In genomic region chr11:65833297-65834030, GRCh38 we compare ENCODE assay signal across 8 cellular contexts. TPM values are rescaled to one million over a fixed set of nuclear protein-coding genes. Genes with fewer than 3 reads are reported as not detected.
DNase-seq lines count a peak whose midpoint lies in the region; ATAC-seq and TF ChIP-seq lines count a peak whose summit lies in the region.

TSS of gene SNX32 (plus strand) at chr11:65833963. CDS start at chr11:65834066, 103 bp downstream.

- no peaks in the 10 kb centered on the region for H3K9me3 ChIP-seq in neutrophil

- no peaks in the 10 kb centered on the region for H3K36me3 ChIP-seq in neutrophil

- CTCF ChIA-PET in RWPE1 (lab: Yijun Ruan, JAX), result interaction anchor here (0.6 to 0.7 kb wide), 2 partner anchors 122 to 1150 kb away, joined by 3 read pairs; no protein-coding TSS in a partner anchor

- peaks cover 16 to 17% of the 10 kb centered on the region in 2 experiments for H3K4me1 ChIP-seq in neutrophil (ENCODE audit: control insufficient read depth in 1 of 2, insufficient read depth in 1 of 2, low read depth in 1 of 2, low read length in 1 of 2)

- POLR2A ChIA-PET in RWPE1 (lab: Yijun Ruan, JAX; ENCODE audit: low non-redundant PET), result interaction anchor here (0.6 kb wide), 2 partner anchors 17 to 66 kb away, joined by 3 read pairs; no protein-coding TSS in a partner anchor

- H3K27ac ChIP-seq in RWPE1 (no peak within 1 kb of the TSS), neutrophil (no peak within 1 kb of the TSS)

- no peak for TF ChIP-seq CTCF in RWPE1 (conservative IDR thresholded peaks at IDR 0.05; ENCODE audit: low read depth)
- peak; percentile 28 for TF ChIP-seq CTCF in neutrophil (IDR thresholded peaks at IDR 0.05)

- ATAC-seq in GM21390 (IDR thresholded peaks at IDR 0.05; ENCODE audit: unreplicated experiment), result peak; percentile 92

- peaks cover 34% of the 10 kb centered on the region for H3K27me3 ChIP-seq in neutrophil

- DNase-seq in COLO829 (ENCODE audit: low spot score) (peak; percentile 97), RWPE1 (ENCODE audit: low spot score) (peak; percentile 92), activated gamma-delta T cell treated with Interleukin-2 at 50 U/mL for 16 hours (peak; percentile 94), germinal center (ENCODE audit: low spot score) (peak; percentile 99), stromal cell of bone marrow (ENCODE audit: low read depth) (peak; percentile 86)
- peak; percentile 82 for DNase-seq in Jurkat, Clone E6-1 (ENCODE audit: low read depth, low spot score)

- peak within 1 kb of the TSS; percentile 60 for H3K4me3 ChIP-seq in Jurkat, Clone E6-1 (ENCODE audit: low read length)
- peak within 1 kb of the TSS; percentile 49 to 57 for H3K4me3 ChIP-seq in neutrophil (ENCODE audit: low read depth in 1 of 2, low read length in 1 of 2)

RNA-seq across cellular contexts. Expression of gene SNX32, which starts in this region (rescaled TPM):
- 0.87 TPM for polyA plus RNA-seq in Jurkat, Clone E6-1 (2012; ENCODE audit: insufficient read depth, insufficient read length)
